ENCODE assay signal across 1 cellular context in genomic region chr6:137780447-137781034, GRCh38.
A peak's percentile ranks its signal among the peaks of the same experiment; 100 is the strongest.
TF ChIP-seq lines count a peak whose summit lies in the region.

No MANE protein-coding gene starts in this region.

TF ChIP-seq in HepG2, 621 proteins besides CTCF, POLR2A, EP300 and RAD21:
- TF ChIP-seq ZNF687 (CRISPR knock-in tag; IDR thresholded peaks at IDR 0.05): 0 out of 2 replicates have a peak, but pooled peaks have one; percentile 16
- no peak for TF ChIP-seq SAFB2 (CRISPR knock-in tag; IDR thresholded peaks at IDR 0.05; ENCODE audit: borderline replicate concordance, low read depth)
TF ChIP-seq in HepG2: peak in this region for 1.
